Comparison of ENCODE assay signal across 12 cellular contexts in the genomic region with DNA sequence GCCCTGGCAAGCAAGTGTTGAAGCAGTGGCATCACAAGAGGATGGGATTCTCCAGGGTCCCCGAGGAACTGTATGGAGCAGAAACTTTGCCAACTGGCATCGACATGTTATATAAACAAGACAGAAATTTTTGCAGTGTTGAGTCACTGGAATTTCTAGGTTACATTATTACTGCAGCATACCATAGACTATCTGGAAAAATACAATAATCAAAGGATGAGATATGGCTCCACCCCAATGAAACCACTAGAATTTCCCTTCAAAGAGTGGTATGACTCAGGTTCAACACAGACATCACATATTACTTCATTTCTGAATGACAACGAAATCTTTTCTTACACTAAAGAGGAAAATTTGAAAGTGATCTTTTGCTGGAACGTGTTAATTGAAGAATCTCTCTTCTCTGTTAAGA.
DNase-seq lines count a peak whose midpoint lies in the region; ATAC-seq, FAIRE-seq and TF ChIP-seq lines count a peak whose summit lies in the region.
"Had no signal": no experiment of that assay in that cellular context is flagged by ENCODE, and none has a peak within 500 bp of the region (broad histone marks: within the 10 kb centered on the region; RNA-seq: fewer than 3 reads in every experiment).

No MANE protein-coding gene starts in this region.

- H3K27ac ChIP-seq in ACC112 (ENCODE audit: low read depth, low read length) (peak overlapping the region; percentile 95), VCaP (0 out of 2 replicates have a peak overlapping the region, but pooled peaks have one; percentile 11), foreskin keratinocyte (peak overlapping the region; percentile 98), GM23338 (ENCODE audit: low read depth) (no peak overlapping the region)

- H2AFZ ChIP-seq in ACC112 (ENCODE audit: low read length, unreplicated experiment) (peak overlapping the region; percentile 67), GM23338 (no peak overlapping the region)

- no peak overlapping the region for H3K4me3 Mint-ChIP-seq in GM23338
- H3K4me3 Mint-ChIP-seq: central memory CD8-positive, alpha-beta T cell had no signal

- DNase-seq in GM04503 (ENCODE audit: low read depth): peak; percentile 73
- DNase-seq in foreskin keratinocyte: peak; percentile 95 to 97
- no peak for DNase-seq in D721Med (ENCODE audit: insufficient read length, low spot score)
- no peak for DNase-seq in NCI-H82 treated with DMSO at 0.1 percent for 48 hours (lab: John Stamatoyannopoulos, UW; ENCODE audit: unreplicated experiment)
- no peak for DNase-seq in GM23338 (ENCODE audit: low spot score)
- DNase-seq: activated CD4-positive, alpha-beta T cell treated with anti-CD3 and anti-CD28 coated beads for 4 hours; posterior cingulate gyrus had no signal

- no peaks in the 10 kb centered on the region for H3K27me3 ChIP-seq in ACC112 (ENCODE audit: insufficient read depth, low read length)
- H3K27me3 ChIP-seq in foreskin keratinocyte: no peaks in the 10 kb centered on the region
- no peaks in the 10 kb centered on the region for H3K27me3 ChIP-seq in GM23338 (ENCODE audit: insufficient read depth)

- ATAC-seq in foreskin keratinocyte (peak; percentile 98), GM23338 (no peak), GM18858 (IDR thresholded peaks at IDR 0.05; ENCODE audit: unreplicated experiment) (no peak)

- no peaks in the 10 kb centered on the region for H3K36me3 Mint-ChIP-seq in GM23338 (ENCODE audit: low read depth)

- H3K79me2 ChIP-seq in ACC112 (ENCODE audit: control insufficient read depth, insufficient read depth, low read length, unreplicated experiment): no peaks in the 10 kb centered on the region
- H3K79me2 ChIP-seq in GM23338 (replicated peaks; ENCODE audit: insufficient read depth): no peaks in the 10 kb centered on the region

- H3K4me1 Mint-ChIP-seq in GM23338: no peaks in the 10 kb centered on the region
- H3K4me1 Mint-ChIP-seq: central memory CD8-positive, alpha-beta T cell had no signal

- H3K27ac Mint-ChIP-seq in GM23338: no peak overlapping the region

- no peak for FAIRE-seq in D721Med (lab: Jason Lieb, UNC)
- FAIRE-seq: islet of Langerhans had no signal

- no peaks in the 10 kb centered on the region; the same call in 2 of the 3 replicates for H3K9me3 Mint-ChIP-seq in GM23338
- H3K9me3 Mint-ChIP-seq: central memory CD8-positive, alpha-beta T cell had no signal

- H3K4me1 ChIP-seq in ACC112 (ENCODE audit: control insufficient read depth, insufficient read depth, low read length, unreplicated experiment) (peaks cover 19% of the 10 kb centered on the region), foreskin keratinocyte (peaks cover 20% of the 10 kb centered on the region), GM23338 (ENCODE audit: insufficient read depth) (no peaks in the 10 kb centered on the region)

- H3K27me3 Mint-ChIP-seq in GM23338 (ENCODE audit: insufficient read depth, low read depth, poor library complexity): peaks cover 3% of the 10 kb centered on the region

- H4K20me1 ChIP-seq in GM23338 (replicated peaks; ENCODE audit: insufficient read depth): no peaks in the 10 kb centered on the region

- H3K4me3 ChIP-seq in ACC112 (ENCODE audit: low read depth, low read length) (peak overlapping the region; percentile 61), GM23338 (no peak overlapping the region)

- TF ChIP-seq CTCF in VCaP (conservative IDR thresholded peaks at IDR 0.05) (no peak), foreskin keratinocyte (conservative IDR thresholded peaks at IDR 0.05) (no peak), D721Med (IDR thresholded peaks at IDR 0.05; ENCODE audit: insufficient read depth, missing control alignments) (no peak), GM23338 (conservative IDR thresholded peaks at IDR 0.05; ENCODE audit: low read depth in 2 of 2) (no peak)

- H3K36me3 ChIP-seq in ACC112 (ENCODE audit: insufficient read depth, low read length) (no peaks in the 10 kb centered on the region), GM23338 (ENCODE audit: insufficient read depth) (no peaks in the 10 kb centered on the region)

- H3F3A ChIP-seq in GM23338 (replicated peaks; ENCODE audit: low read depth): no peaks in the 10 kb centered on the region

- peaks cover 7% of the 10 kb centered on the region; the same call in 1 of the 2 replicates for H3K9me2 ChIP-seq in GM23338 (ENCODE audit: insufficient read depth)

- no peak overlapping the region for H3K4me2 ChIP-seq in GM23338

TF ChIP-seq in GM23338, 12 proteins besides CTCF, POLR2A, EP300 and RAD21 (continues in another document):
- TF ChIP-seq ZNF114 (CRISPR knock-in tag; IDR thresholded peaks at IDR 0.05) (no peak), ZNF331 (CRISPR knock-in tag; IDR thresholded peaks at IDR 0.05; ENCODE audit: low read depth) (no peak), CREB1 (CRISPR knock-in tag; IDR thresholded peaks at IDR 0.05; ENCODE audit: low read depth) (no peak), EZH2 (IDR thresholded peaks at IDR 0.05; ENCODE audit: low read depth, unreplicated experiment) (no peak), NANOG (IDR thresholded peaks at IDR 0.05; ENCODE audit: borderline replicate concordance) (no peak), POLR2AphosphoS5 (IDR thresholded peaks at IDR 0.05; ENCODE audit: low read depth) (no peak), STAT1 (IDR thresholded peaks at IDR 0.05; ENCODE audit: unreplicated experiment) (no peak), JUNB (IDR thresholded peaks at IDR 0.05; ENCODE audit: unreplicated experiment) (no peak)
- TF ChIP-seq, protein P1, sequence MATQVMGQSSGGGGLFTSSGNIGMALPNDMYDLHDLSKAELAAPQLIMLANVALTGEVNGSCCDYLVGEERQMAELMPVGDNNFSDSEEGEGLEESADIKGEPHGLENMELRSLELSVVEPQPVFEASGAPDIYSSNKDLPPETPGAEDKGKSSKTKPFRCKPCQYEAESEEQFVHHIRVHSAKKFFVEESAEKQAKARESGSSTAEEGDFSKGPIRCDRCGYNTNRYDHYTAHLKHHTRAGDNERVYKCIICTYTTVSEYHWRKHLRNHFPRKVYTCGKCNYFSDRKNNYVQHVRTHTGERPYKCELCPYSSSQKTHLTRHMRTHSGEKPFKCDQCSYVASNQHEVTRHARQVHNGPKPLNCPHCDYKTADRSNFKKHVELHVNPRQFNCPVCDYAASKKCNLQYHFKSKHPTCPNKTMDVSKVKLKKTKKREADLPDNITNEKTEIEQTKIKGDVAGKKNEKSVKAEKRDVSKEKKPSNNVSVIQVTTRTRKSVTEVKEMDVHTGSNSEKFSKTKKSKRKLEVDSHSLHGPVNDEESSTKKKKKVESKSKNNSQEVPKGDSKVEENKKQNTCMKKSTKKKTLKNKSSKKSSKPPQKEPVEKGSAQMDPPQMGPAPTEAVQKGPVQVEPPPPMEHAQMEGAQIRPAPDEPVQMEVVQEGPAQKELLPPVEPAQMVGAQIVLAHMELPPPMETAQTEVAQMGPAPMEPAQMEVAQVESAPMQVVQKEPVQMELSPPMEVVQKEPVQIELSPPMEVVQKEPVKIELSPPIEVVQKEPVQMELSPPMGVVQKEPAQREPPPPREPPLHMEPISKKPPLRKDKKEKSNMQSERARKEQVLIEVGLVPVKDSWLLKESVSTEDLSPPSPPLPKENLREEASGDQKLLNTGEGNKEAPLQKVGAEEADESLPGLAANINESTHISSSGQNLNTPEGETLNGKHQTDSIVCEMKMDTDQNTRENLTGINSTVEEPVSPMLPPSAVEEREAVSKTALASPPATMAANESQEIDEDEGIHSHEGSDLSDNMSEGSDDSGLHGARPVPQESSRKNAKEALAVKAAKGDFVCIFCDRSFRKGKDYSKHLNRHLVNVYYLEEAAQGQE (IDR thresholded peaks at IDR 0.05; ENCODE audit: unreplicated experiment): no peak
- TF ChIP-seq, protein P2, sequence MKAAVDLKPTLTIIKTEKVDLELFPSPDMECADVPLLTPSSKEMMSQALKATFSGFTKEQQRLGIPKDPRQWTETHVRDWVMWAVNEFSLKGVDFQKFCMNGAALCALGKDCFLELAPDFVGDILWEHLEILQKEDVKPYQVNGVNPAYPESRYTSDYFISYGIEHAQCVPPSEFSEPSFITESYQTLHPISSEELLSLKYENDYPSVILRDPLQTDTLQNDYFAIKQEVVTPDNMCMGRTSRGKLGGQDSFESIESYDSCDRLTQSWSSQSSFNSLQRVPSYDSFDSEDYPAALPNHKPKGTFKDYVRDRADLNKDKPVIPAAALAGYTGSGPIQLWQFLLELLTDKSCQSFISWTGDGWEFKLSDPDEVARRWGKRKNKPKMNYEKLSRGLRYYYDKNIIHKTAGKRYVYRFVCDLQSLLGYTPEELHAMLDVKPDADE (IDR thresholded peaks at IDR 0.05): no peak

Comparison
In these comparisons a context has a peak if more than half of its experiments do, and no peak if none do; other contexts are left out.
1. DNase-seq: peak in GM04503 (single experiment) and foreskin keratinocyte (2 of 2); none in D721Med (single experiment), NCI-H82 treated with DMSO at 0.1 percent for 48 hours (single experiment) and GM23338 (single experiment).